In the genomic region with DNA sequence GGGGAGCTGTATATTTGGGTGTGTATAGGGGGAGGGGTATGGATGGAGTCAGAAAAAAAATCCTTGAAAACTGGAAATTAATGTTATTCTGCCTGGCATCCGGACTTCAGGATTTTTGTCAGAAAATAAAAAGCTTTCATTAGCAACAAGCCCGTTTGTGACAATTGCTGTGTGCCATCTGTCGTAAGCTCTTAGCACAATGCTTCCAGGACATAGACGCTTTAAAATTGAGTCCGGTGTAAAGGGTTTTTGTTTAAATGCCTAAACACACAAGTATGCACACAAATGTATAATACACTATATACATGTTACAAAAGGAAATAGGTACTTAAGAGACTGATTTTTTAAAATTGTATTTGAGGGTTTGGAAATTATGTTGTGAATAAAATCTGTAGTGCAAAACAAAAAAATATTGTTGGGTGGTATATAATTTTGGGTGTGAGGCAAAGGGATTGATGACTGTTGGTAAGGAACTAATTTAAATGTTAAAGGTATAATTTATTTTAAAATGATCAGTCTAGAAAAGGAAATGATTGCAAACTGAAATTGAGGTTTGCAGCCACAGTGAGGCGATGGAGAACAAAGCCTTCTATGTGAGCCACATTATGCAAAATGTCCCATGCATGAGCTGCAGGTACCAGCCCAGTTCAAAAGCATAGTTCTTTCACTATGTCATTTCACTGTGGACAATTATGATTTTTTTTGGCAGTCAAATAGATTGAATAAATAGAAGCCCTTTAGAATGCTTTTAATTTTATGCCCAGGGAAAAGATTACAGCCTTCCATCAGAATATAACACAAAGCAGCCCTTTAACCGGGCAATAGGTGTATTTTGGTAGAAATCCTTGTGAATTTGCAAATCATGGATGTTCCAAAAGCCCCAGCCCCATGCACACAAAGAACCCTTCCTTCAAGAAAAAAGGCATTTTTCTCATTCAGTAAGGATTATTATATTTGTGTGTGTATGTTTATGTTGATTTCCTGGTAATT, we compare ENCODE assay signal across 8 cellular contexts. TPM values are rescaled to one million over a fixed set of nuclear protein-coding genes. Genes with fewer than 3 reads are reported as not detected.
A peak's percentile ranks its signal among the peaks of the same experiment; 100 is the strongest.
DNase-seq lines count a peak whose midpoint lies in the region; ATAC-seq and TF ChIP-seq lines count a peak whose summit lies in the region.

No MANE protein-coding gene starts in this region.

- H3K36me3 Mint-ChIP-seq in memory B cell = no peaks in the 10 kb centered on the region

- no peaks in the 10 kb centered on the region for H3K9me3 ChIP-seq in AG04450 (ENCODE audit: control insufficient read depth, insufficient read depth, low read length)
- H3K9me3 ChIP-seq in effector memory CD4-positive, alpha-beta T cell (ENCODE audit: control insufficient read depth, low read length) = no peaks in the 10 kb centered on the region

- no peak overlapping the region for H3K27ac ChIP-seq in AG04450 (ENCODE audit: low read depth, low read length)
- no peak overlapping the region for H3K27ac ChIP-seq in effector memory CD4-positive, alpha-beta T cell (ENCODE audit: insufficient read depth, low read length, poor library complexity, severe bottlenecking)

- H3K36me3 ChIP-seq in effector memory CD4-positive, alpha-beta T cell (ENCODE audit: control insufficient read depth, insufficient read depth, low read length) = no peaks in the 10 kb centered on the region

- CTCF ChIA-PET in AG04450 (lab: Charles Lee) = interaction anchor here (0.6 to 5.7 kb wide), 33 partner anchors 8 to 1039 kb away, joined by 3 to 87 read pairs (median 4); no protein-coding TSS in a partner anchor

- H3K9me3 Mint-ChIP-seq in memory B cell = no peaks in the 10 kb centered on the region

- TF ChIP-seq CTCF in AG04450 (IDR thresholded peaks at IDR 0.05; ENCODE audit: low read depth, low read length) (peak; percentile 70), GM12864 (IDR thresholded peaks at IDR 0.05; ENCODE audit: low read depth, low read length, missing control alignments) (peak; percentile 42), cardiac fibroblast (IDR thresholded peaks at IDR 0.05; ENCODE audit: low read depth, low read length) (peak; percentile 81)

- H3K27ac Mint-ChIP-seq in memory B cell = peak overlapping the region; percentile 69

- ATAC-seq in HG03521 (IDR thresholded peaks at IDR 0.05; ENCODE audit: unreplicated experiment) = peak; percentile 29
- peak; percentile 36 for ATAC-seq in memory B cell (ENCODE audit: low read depth)
- no peak for ATAC-seq in GM21825 (IDR thresholded peaks at IDR 0.05; ENCODE audit: unreplicated experiment)

- peak overlapping the region; percentile 92 for H3K4me3 Mint-ChIP-seq in memory B cell

- H3K4me1 ChIP-seq in effector memory CD4-positive, alpha-beta T cell (ENCODE audit: control insufficient read depth, insufficient read depth, low read length, poor library complexity, severe bottlenecking) = peaks cover 4% of the 10 kb centered on the region

- DNase-seq in AG04450 (ENCODE audit: low read depth, low spot score) = no peak
- no peak for DNase-seq in GM12864 (ENCODE audit: low read depth)
- peak; percentile 82 for DNase-seq in NCI-H526 treated with DMSO at 0.1 percent for 48 hours (lab: John Stamatoyannopoulos, UW)
- peak; percentile 72 to 81 for DNase-seq in cardiac fibroblast (ENCODE audit: low read depth in 2 of 2)
- peak in 1 of 2 donors; percentile 7 for DNase-seq in memory B cell (ENCODE audit: low spot score in 2 of 2)
- no peak for DNase-seq in effector memory CD4-positive, alpha-beta T cell

- POLR2A ChIA-PET in AG04450 (lab: Yijun Ruan, JAX) = no interaction called here

- H3K27me3 ChIP-seq in AG04450 (ENCODE audit: control insufficient read depth, insufficient read depth, low read length) = no peaks in the 10 kb centered on the region
- no peaks in the 10 kb centered on the region for H3K27me3 ChIP-seq in effector memory CD4-positive, alpha-beta T cell (replicated peaks; ENCODE audit: control insufficient read depth, insufficient read depth, low read length, poor library complexity, severe bottlenecking)

- H3K27me3 Mint-ChIP-seq in memory B cell = peaks cover 6% of the 10 kb centered on the region

- H3K4me1 Mint-ChIP-seq in memory B cell = peaks cover 12% of the 10 kb centered on the region

- H3K4me3 ChIP-seq in AG04450 (ENCODE audit: low read depth, low read length) (peak overlapping the region; percentile 72), GM12864 (ENCODE audit: low read depth, low read length) (no peak overlapping the region), cardiac fibroblast (replicated peaks in 1 of 2; ENCODE audit: low read depth in 2 of 2, low read length in 2 of 2) (peak overlapping the region; percentile 65 to 81)
- H3K4me3 ChIP-seq in effector memory CD4-positive, alpha-beta T cell (ENCODE audit: insufficient read depth, low read depth, low read length, poor library complexity, severe bottlenecking) = no peak overlapping the region

RNA-seq across cellular contexts. Expression of gene MAP2, which starts 1.5 kb away (rescaled TPM):
- polyA plus RNA-seq in AG04450 (2011; rRNA removed) = 0.69 and 1.1 TPM in 2 replicates
- 1.9 and 2.2 TPM in 2 replicates for polyA minus RNA-seq in AG04450 (2011; rRNA and poly(A)+ RNA removed)

Comparison
In these comparisons a context has a peak if more than half of its experiments do, and no peak if none do; other contexts are left out.
1. DNase-seq: peak in NCI-H526 treated with DMSO at 0.1 percent for 48 hours (single experiment) and cardiac fibroblast (2 of 2); none in AG04450 (single experiment), GM12864 (single experiment) and effector memory CD4-positive, alpha-beta T cell (0 of 3).
2. H3K4me3 ChIP-seq: peak in AG04450 (single experiment) and cardiac fibroblast (2 of 2); none in GM12864 (single experiment) and effector memory CD4-positive, alpha-beta T cell (single experiment).
3. Peak in every context shown above with its lines, with median percentiles within 50 percentile points of each other: CTCF ChIP-seq.